Comparison of ENCODE assay signal across 9 cellular contexts in the genomic region with DNA sequence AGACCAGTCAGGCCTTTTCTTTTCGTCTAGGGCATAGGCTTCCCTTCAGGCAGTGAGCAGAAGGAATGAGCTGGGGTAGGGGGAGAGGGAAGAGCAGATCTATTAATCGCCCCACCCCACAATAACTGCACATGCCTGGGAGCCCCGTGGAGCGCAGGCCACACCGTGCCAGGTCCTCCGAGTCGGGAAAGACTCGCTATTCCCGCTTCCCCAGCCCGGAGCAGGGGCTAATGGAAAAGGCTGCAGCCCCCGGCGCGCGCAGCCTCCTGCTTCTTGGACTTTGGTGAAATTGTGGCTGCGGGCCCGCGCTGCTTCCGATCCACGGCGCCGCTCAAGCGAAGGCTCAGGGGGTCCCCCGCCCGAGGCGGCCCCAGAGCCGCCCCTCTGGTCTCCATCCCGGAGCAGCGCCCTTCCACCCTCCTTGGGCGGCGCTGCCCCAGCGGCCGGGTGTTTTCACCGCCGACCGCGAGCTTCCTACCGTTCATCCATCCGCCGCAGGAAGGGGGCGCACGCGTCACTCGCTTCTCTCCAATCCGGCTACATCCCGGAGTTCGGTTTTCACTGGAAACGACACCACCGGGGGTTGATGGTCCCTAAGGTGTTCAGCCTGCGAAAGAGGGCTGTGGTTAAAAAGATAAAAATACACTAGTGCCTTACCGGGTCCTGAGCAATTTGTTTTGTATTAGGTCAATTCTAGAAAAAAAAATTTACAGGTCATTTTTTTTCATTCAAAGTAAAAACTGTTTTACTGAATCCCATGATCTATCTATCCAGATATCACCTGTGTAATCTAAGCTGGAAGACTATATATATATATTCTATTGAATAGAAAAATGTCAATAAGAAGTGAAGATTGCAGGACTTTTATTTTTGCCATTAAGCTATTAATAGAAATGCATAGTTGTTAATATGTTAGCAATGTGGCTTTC. TPM values are rescaled to one million over a fixed set of nuclear protein-coding genes. Genes with fewer than 3 reads are reported as not detected.
DNase-seq lines count a peak whose midpoint lies in the region; ATAC-seq, FAIRE-seq and TF ChIP-seq lines count a peak whose summit lies in the region.
"Had no signal": no experiment of that assay in that cellular context is flagged by ENCODE, and none has a peak within 500 bp of the region (broad histone marks: within the 10 kb centered on the region; RNA-seq: fewer than 3 reads in every experiment).

No MANE protein-coding gene starts in this region.

- H3K27ac Mint-ChIP-seq in activated B cell treated with CpG ODN at 0.5 μM for 24 hours = no peak overlapping the region
- no peak overlapping the region for H3K27ac Mint-ChIP-seq in effector memory CD8-positive, alpha-beta T cell
- H3K27ac Mint-ChIP-seq: stimulated activated naive CD8-positive, alpha-beta T cell treated with anti-CD3 and anti-CD28 coated beads, Interleukin-15, Interleukin-2, amounts not matched to agents 100 ng/mL and 50 ng/mL, for 24 hours had no signal

- peaks cover 0 to 9% (median 0%) of the 10 kb centered on the region in 4 donors for H3K4me1 ChIP-seq in right lobe of liver

- peaks cover 5% of the 10 kb centered on the region for H3K4me1 Mint-ChIP-seq in activated B cell treated with CpG ODN at 0.5 μM for 24 hours
- H3K4me1 Mint-ChIP-seq in effector memory CD8-positive, alpha-beta T cell (ENCODE audit: low read depth in 2 of 2) = peaks cover 0 to 3% of the 10 kb centered on the region in 2 donors

- H3K9me3 ChIP-seq in right lobe of liver = no peaks in the 10 kb centered on the region

- TF ChIP-seq CTCF in D721Med (IDR thresholded peaks at IDR 0.05; ENCODE audit: insufficient read depth, missing control alignments) (peak; percentile 71), activated B cell treated with CpG ODN at 0.5 μM for 24 hours (IDR thresholded peaks at IDR 0.05) (no peak), right lobe of liver (IDR thresholded peaks at IDR 0.05) (peak; percentile 70 to 83 (median 78))

- CTCF ChIA-PET in activated B cell treated with CpG ODN at 0.5 μM for 24 hours (lab: Charles Lee) = interaction anchor here (0.7 to 1.6 kb wide), 9 partner anchors 8 to 655 kb away, joined by 3 to 7 read pairs (median 3); a partner anchor contains a TSS

- no peak for ATAC-seq in activated B cell treated with CpG ODN at 0.5 μM for 24 hours (ENCODE audit: low read depth)
- ATAC-seq in effector memory CD8-positive, alpha-beta T cell (replicated peaks) = peak; percentile 30
- peak; percentile 76 to 80 (median 77) for ATAC-seq in right lobe of liver
- ATAC-seq in GM21576 (IDR thresholded peaks at IDR 0.05; ENCODE audit: unreplicated experiment) = no peak

- H3K9me3 Mint-ChIP-seq in activated B cell treated with CpG ODN at 0.5 μM for 24 hours = no peaks in the 10 kb centered on the region
- no peaks in the 10 kb centered on the region for H3K9me3 Mint-ChIP-seq in effector memory CD8-positive, alpha-beta T cell
- H3K9me3 Mint-ChIP-seq: stimulated activated naive CD8-positive, alpha-beta T cell treated with anti-CD3 and anti-CD28 coated beads, Interleukin-15, Interleukin-2, amounts not matched to agents 100 ng/mL and 50 ng/mL, for 24 hours had no signal

- H3K4me3 ChIP-seq in H7 (ENCODE audit: insufficient read depth, low read depth, low read length) = peak overlapping the region; percentile 34
- no peak overlapping the region for H3K4me3 ChIP-seq in right lobe of liver

- H3K36me3 ChIP-seq in H7 (replicated peaks; ENCODE audit: control insufficient read depth, insufficient read depth, low read length) (no peaks in the 10 kb centered on the region), right lobe of liver (no peaks in the 10 kb centered on the region)

- WGBS in right lobe of liver (ENCODE audit: insufficient coverage, low coverage, low lambda C conversion rate, missing lambda C conversion rate) = 0% methylated on average over 24 of the region's 50 CpGs

- no peak for TF ChIP-seq POLR2A in right lobe of liver (IDR thresholded peaks at IDR 0.05)

- no peak overlapping the region for H3K4me3 Mint-ChIP-seq in activated B cell treated with CpG ODN at 0.5 μM for 24 hours
- peak overlapping the region; percentile 20 to 45 for H3K4me3 Mint-ChIP-seq in effector memory CD8-positive, alpha-beta T cell
- H3K4me3 Mint-ChIP-seq: stimulated activated naive CD8-positive, alpha-beta T cell treated with anti-CD3 and anti-CD28 coated beads, Interleukin-15, Interleukin-2, amounts not matched to agents 100 ng/mL and 50 ng/mL, for 24 hours had no signal

- peaks cover 38% of the 10 kb centered on the region for H3K27me3 Mint-ChIP-seq in activated B cell treated with CpG ODN at 0.5 μM for 24 hours
- peaks cover 56 to 78% of the 10 kb centered on the region in 2 donors for H3K27me3 Mint-ChIP-seq in effector memory CD8-positive, alpha-beta T cell

- POLR2A ChIA-PET in activated B cell treated with CpG ODN at 0.5 μM for 24 hours (lab: Charles Lee) = no interaction called here

- intact Hi-C loops in activated B cell treated with CpG ODN at 0.5 μM for 24 hours (cut with micrococcal nuclease) (loop anchor here (1.0 to 10.0 kb wide), 2 partner anchors 113 to 654 kb away; no protein-coding TSS in a partner anchor), right lobe of liver (cut with DNase I) (loop anchor here in 1 of 2 donors (5.0 kb wide), 1 partner anchor 112 kb away; no protein-coding TSS in a partner anchor)

- DNase-seq in D721Med (ENCODE audit: insufficient read length, low spot score) = peak; percentile 52
- DNase-seq in H7 = peak; percentile 91
- DNase-seq in NCI-H2107 treated with DMSO at 0.1 percent for 48 hours (lab: John Stamatoyannopoulos, UW; ENCODE audit: unreplicated experiment) = peak; percentile 2
- DNase-seq in activated B cell treated with CpG ODN at 0.5 μM for 24 hours = peak; percentile 23
- peak in 2 of 3 experiments; percentile 34 to 36 for DNase-seq in effector memory CD8-positive, alpha-beta T cell
- DNase-seq in right lobe of liver = peak; percentile 83 to 86 (median 85)
- DNase-seq in stimulated activated CD8-positive, alpha-beta memory T cell treated with anti-CD3 and anti-CD28 coated beads, Interleukin-4, amount 100 ng/mL, for 24 hours (ENCODE audit: low read depth) = peak; percentile 24

- no peak overlapping the region for H3K27ac ChIP-seq in right lobe of liver

- H3K27me3 ChIP-seq in H7 (ENCODE audit: control insufficient read depth, insufficient read depth, low read length) = peaks cover 23% of the 10 kb centered on the region
- no peaks in the 10 kb centered on the region for H3K27me3 ChIP-seq in right lobe of liver

- no peak for FAIRE-seq in D721Med (lab: Jason Lieb, UNC)

- H3K36me3 Mint-ChIP-seq in activated B cell treated with CpG ODN at 0.5 μM for 24 hours (ENCODE audit: low read depth) = no peaks in the 10 kb centered on the region
- H3K36me3 Mint-ChIP-seq in effector memory CD8-positive, alpha-beta T cell (ENCODE audit: insufficient read depth) = peaks cover 11% of the 10 kb centered on the region

RNA-seq across cellular contexts. Expression of a gene that starts 4.4 kb away (rescaled TPM):
- total RNA-seq in H7 (2014; rRNA removed; shearing (Covaris generic)) = 2.1 and 2.8 TPM in 2 replicates
- total RNA-seq in activated B cell treated with CpG ODN at 0.5 μM for 24 hours (0.02 and 0.05 TPM in 2 replicates), right lobe of liver (1 to 10 TPM; 1.6 to 3.5 (median 2.9) TPM)

Comparison
In these comparisons a context has a peak if more than half of its experiments do, and no peak if none do; other contexts are left out.
1. DNase-seq: peak in every context shown above with its lines; median percentile 91 in H7; 85 in right lobe of liver; 52 in D721Med; 35 in effector memory CD8-positive, alpha-beta T cell; 24 in stimulated activated CD8-positive, alpha-beta memory T cell treated with anti-CD3 and anti-CD28 coated beads, Interleukin-4, amount 100 ng/mL, for 24 hours; 23 in activated B cell treated with CpG ODN at 0.5 μM for 24 hours; 2 in NCI-H2107 treated with DMSO at 0.1 percent for 48 hours.
2. ATAC-seq: peak in effector memory CD8-positive, alpha-beta T cell (single experiment) and right lobe of liver (4 of 4); none in activated B cell treated with CpG ODN at 0.5 μM for 24 hours (single experiment) and GM21576 (single experiment).